In the genomic region with DNA sequence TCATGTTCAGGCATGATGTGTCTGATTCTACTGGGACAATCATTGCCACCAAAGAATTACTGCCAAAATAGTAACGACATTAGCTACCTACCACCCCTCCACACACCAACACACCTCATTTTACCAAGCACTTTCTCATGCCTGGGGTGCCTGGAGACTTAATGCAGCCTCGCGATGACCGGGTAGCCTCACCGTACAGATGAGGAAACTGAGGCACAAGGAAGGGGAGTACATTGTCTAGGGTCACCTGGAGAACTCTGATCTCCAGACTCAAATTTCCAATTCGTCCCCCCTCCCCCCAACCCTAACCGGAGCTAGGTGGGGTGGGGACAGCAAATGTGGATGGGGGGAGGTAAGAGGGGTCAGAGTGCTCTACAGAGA, we compare ENCODE assay signal across 8 cellular contexts. TPM values are rescaled to one million over a fixed set of nuclear protein-coding genes. Genes with fewer than 3 reads are reported as not detected.
DNase-seq lines count a peak whose midpoint lies in the region; ATAC-seq, FAIRE-seq and TF ChIP-seq lines count a peak whose summit lies in the region.

No MANE protein-coding gene starts in this region.

- H3K9me3 Mint-ChIP-seq in naive thymus-derived CD8-positive, alpha-beta T cell: no peaks in the 10 kb centered on the region

- H3K9me3 ChIP-seq in SU-DHL-6 (ENCODE audit: insufficient read depth, low read length) (no peaks in the 10 kb centered on the region), small intestine (ENCODE audit: control insufficient read depth, low read depth) (no peaks in the 10 kb centered on the region)

- H3F3A ChIP-seq in SU-DHL-6 (ENCODE audit: insufficient read depth): no peaks in the 10 kb centered on the region

- no peaks in the 10 kb centered on the region; the same call in 1 of the 2 replicates for H4K20me1 ChIP-seq in SU-DHL-6 (ENCODE audit: low read depth, low read length)

- peak overlapping the region; percentile 59 to 87 (median 79) for H3K4me3 Mint-ChIP-seq in naive thymus-derived CD8-positive, alpha-beta T cell

- H3K36me3 Mint-ChIP-seq in naive thymus-derived CD8-positive, alpha-beta T cell: no peaks in the 10 kb centered on the region

- DNase-seq in naive thymus-derived CD8-positive, alpha-beta T cell: peak in 1 of 10 donors; percentile 17
- DNase-seq in ecto neural progenitor cell (ENCODE audit: low spot score) (no peak), GM19238 (ENCODE audit: insufficient read length, low spot score) (no peak), small intestine (no peak)
- DNase-seq in activated CD4-positive, alpha-beta T cell treated with anti-CD3 and anti-CD28 coated beads for 1 hour: no peak

- peaks cover 17 to 32% (median 32%) of the 10 kb centered on the region in 4 donors for H3K4me1 Mint-ChIP-seq in naive thymus-derived CD8-positive, alpha-beta T cell

- H3K27me3 Mint-ChIP-seq in naive thymus-derived CD8-positive, alpha-beta T cell: peaks cover 19 to 35% (median 22%) of the 10 kb centered on the region in 5 donors

- ATAC-seq in GM18520 (IDR thresholded peaks at IDR 0.05; ENCODE audit: unreplicated experiment): peak; percentile 12
- ATAC-seq in HG02588 (IDR thresholded peaks at IDR 0.05; ENCODE audit: unreplicated experiment): peak; percentile 22
- ATAC-seq in naive thymus-derived CD8-positive, alpha-beta T cell: peak; percentile 23 to 24

- H3K9me2 ChIP-seq in SU-DHL-6 (replicated peaks; ENCODE audit: insufficient read depth, low read length): no peaks in the 10 kb centered on the region

- no peak overlapping the region for H3K4me2 ChIP-seq in SU-DHL-6 (ENCODE audit: low read depth, low read length, poor library complexity, severe bottlenecking)

- no peak overlapping the region for H3K9ac ChIP-seq in SU-DHL-6 (ENCODE audit: low read length)

- H3K27me3 ChIP-seq in SU-DHL-6 (ENCODE audit: low read length) (no peaks in the 10 kb centered on the region), small intestine (ENCODE audit: control insufficient read depth in 2 of 2, insufficient read depth in 2 of 2, low read length in 2 of 2) (peaks cover 0 to 10% of the 10 kb centered on the region in 2 donors)

- no peak overlapping the region for H2AFZ ChIP-seq in SU-DHL-6 (ENCODE audit: low read depth, low read length, severe bottlenecking)

- H3K4me3 ChIP-seq in SU-DHL-6 (ENCODE audit: insufficient read depth, low read length, poor library complexity, severe bottlenecking) (no peak overlapping the region), small intestine (ENCODE audit: low read depth in 1 of 2, low read length in 2 of 2) (no peak overlapping the region)

- peaks cover 4 to 5% of the 10 kb centered on the region in 2 donors for H3K4me1 ChIP-seq in small intestine (ENCODE audit: control insufficient read depth in 2 of 2, insufficient read depth in 1 of 2, low read depth in 1 of 2, low read length in 1 of 2)

- no peak for FAIRE-seq in small intestine (lab: Jason Lieb, UNC)

- H3K79me2 ChIP-seq in SU-DHL-6 (ENCODE audit: insufficient read depth, low read length): no peaks in the 10 kb centered on the region

- H3K36me3 ChIP-seq in SU-DHL-6 (ENCODE audit: low read length) (no peaks in the 10 kb centered on the region), small intestine (ENCODE audit: control insufficient read depth in 2 of 2, insufficient read depth in 2 of 2, low read length in 2 of 2) (no peaks in the 10 kb centered on the region)

- TF ChIP-seq CTCF in SU-DHL-6 (IDR thresholded peaks at IDR 0.05; ENCODE audit: insufficient read depth, low read length, poor library complexity, severe bottlenecking): peak; percentile 4

- POLR2A ChIA-PET in naive thymus-derived CD8-positive, alpha-beta T cell (lab: Charles Lee): interaction anchor here (0.8 to 1.5 kb wide), 7 partner anchors 17 to 112 kb away, joined by 3 to 8 read pairs (median 5); no protein-coding TSS in a partner anchor

- H3K27ac ChIP-seq in SU-DHL-6 (ENCODE audit: low read depth, low read length) (no peak overlapping the region), small intestine (ENCODE audit: low read depth in 1 of 2, low read length in 1 of 2) (no peak overlapping the region)

- peak overlapping the region in 3 of 10 donors; percentile 20 to 86 (median 32) for H3K27ac Mint-ChIP-seq in naive thymus-derived CD8-positive, alpha-beta T cell

- 4 to 8% (median 8%) methylated on average over 7 of the region's 7 CpGs for WGBS in small intestine, 3 donors

RNA-seq across cellular contexts. Expression of gene RTN4RL2, which starts 2.7 kb away (rescaled TPM):
- not detected for total RNA-seq in naive thymus-derived CD8-positive, alpha-beta T cell
- under 1 TPM in 2 of 3 donors, not detected in 1; 0.09 to 0.21 TPM for polyA plus RNA-seq in naive thymus-derived CD8-positive, alpha-beta T cell
- polyA plus RNA-seq in small intestine: under 1 TPM in 1 of 3 donors, not detected in 2; 0.70 TPM

RNA-seq across cellular contexts. Expression of gene SLC43A3, which starts 30.7 kb away (rescaled TPM):
- 10 to 100 TPM; 14.5 to 17.4 TPM for total RNA-seq in naive thymus-derived CD8-positive, alpha-beta T cell
- polyA plus RNA-seq in naive thymus-derived CD8-positive, alpha-beta T cell: 10 to 100 TPM; 11.4 to 13.7 (median 11.5) TPM
- polyA plus RNA-seq in small intestine: 10 to 100 TPM in 1 of 3 donors, 1 to 10 TPM in 2; 2.4 to 13.8 (median 4.9) TPM

RNA-seq across cellular contexts. Expression of gene SLC43A1, which starts 57.9 kb away (rescaled TPM):
- 10 to 100 TPM; 27.2 to 27.8 TPM for total RNA-seq in naive thymus-derived CD8-positive, alpha-beta T cell
- 10 to 100 TPM; 15.3 to 23.2 (median 21.4) TPM for polyA plus RNA-seq in naive thymus-derived CD8-positive, alpha-beta T cell
- polyA plus RNA-seq in small intestine: 10 to 100 TPM in 1 of 3 donors, 1 to 10 TPM in 1, under 1 TPM in 1; 0.67 to 25.0 (median 2.4) TPM
